ENCODE assay signal across 7 cellular contexts in the genomic region with DNA sequence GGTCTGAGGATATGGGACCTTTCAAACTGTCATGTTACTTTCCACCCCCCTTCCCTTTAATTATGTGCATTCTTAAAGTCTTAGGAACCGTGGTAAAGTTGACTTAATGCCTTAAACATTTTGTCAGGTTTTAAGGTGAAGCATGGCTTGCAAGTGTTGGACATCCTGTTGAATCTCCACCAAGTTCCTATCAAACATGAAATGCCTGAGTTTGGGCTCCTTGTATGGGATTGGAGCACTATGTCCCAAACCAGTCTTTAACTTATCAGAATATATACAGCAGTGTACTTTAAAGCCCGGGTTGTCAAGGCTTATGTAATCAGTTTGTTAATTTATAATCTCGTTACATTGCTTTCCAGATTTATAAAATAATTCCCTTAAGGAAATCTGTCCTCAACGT. TPM values are rescaled to one million over a fixed set of nuclear protein-coding genes. Genes with fewer than 3 reads are reported as not detected.
DNase-seq lines count a peak whose midpoint lies in the region; ATAC-seq, FAIRE-seq and TF ChIP-seq lines count a peak whose summit lies in the region.

No MANE protein-coding gene starts in this region.

- DNase-seq in HAP-1 (ENCODE audit: low spot score in 2 of 2) (peak in 1 of 2 experiments; percentile 12), glutamatergic neuron (no peak), small intestine (peak; percentile 63), urothelium cell line (ENCODE audit: low spot score) (no peak)

- H3K27me3 Mint-ChIP-seq in glutamatergic neuron (ENCODE audit: unreplicated experiment) = peaks cover 5% of the 10 kb centered on the region

- no peak for TF ChIP-seq CTCF in VCaP (conservative IDR thresholded peaks at IDR 0.05)
- TF ChIP-seq CTCF in glutamatergic neuron (IDR thresholded peaks at IDR 0.05; ENCODE audit: partially characterized antibody, unreplicated experiment) = no peak

- ATAC-seq in HG03469 (IDR thresholded peaks at IDR 0.05; ENCODE audit: unreplicated experiment) (no peak), GM19328 (IDR thresholded peaks at IDR 0.05; ENCODE audit: unreplicated experiment) (no peak)

- H3K36me3 ChIP-seq in HAP-1 (replicated peaks) (no peaks in the 10 kb centered on the region), small intestine (ENCODE audit: control insufficient read depth in 2 of 2, insufficient read depth in 2 of 2, low read length in 2 of 2) (peaks cover 0 to 3% of the 10 kb centered on the region in 2 donors)

- H3K4me3 ChIP-seq in HAP-1 (peak overlapping the region; percentile 49), small intestine (ENCODE audit: low read depth in 1 of 2, low read length in 2 of 2) (peak overlapping the region; percentile 88 to 97)

- 0 to 5% (median 1%) methylated on average over 4 of the region's 4 CpGs for WGBS in small intestine, 3 donors

- in situ Hi-C loops in HAP-1 (cut with MboI; ENCODE audit: low sequenced_read_pairs) = no loop called here

- FAIRE-seq in small intestine (lab: Jason Lieb, UNC) (peak; percentile 10), urothelium cell line (lab: Jason Lieb, UNC) (no peak)

- peaks cover 17% of the 10 kb centered on the region for H3K4me1 ChIP-seq in HAP-1
- H3K4me1 ChIP-seq in small intestine (ENCODE audit: control insufficient read depth in 2 of 2, insufficient read depth in 1 of 2, low read depth in 1 of 2, low read length in 1 of 2) = peaks cover 19 to 28% of the 10 kb centered on the region in 2 donors

- no peaks in the 10 kb centered on the region for H3K36me3 Mint-ChIP-seq in glutamatergic neuron (ENCODE audit: unreplicated experiment)

- H3K27ac ChIP-seq in VCaP (peak overlapping the region; percentile 88), small intestine (ENCODE audit: low read depth in 1 of 2, low read length in 1 of 2) (peak overlapping the region; percentile 95 to 98)

- peaks cover 19% of the 10 kb centered on the region for H3K4me1 Mint-ChIP-seq in glutamatergic neuron (ENCODE audit: low read depth, unreplicated experiment)

- no peaks in the 10 kb centered on the region for H3K27me3 ChIP-seq in HAP-1 (ENCODE audit: low read depth)
- H3K27me3 ChIP-seq in small intestine (ENCODE audit: control insufficient read depth in 2 of 2, insufficient read depth in 2 of 2, low read length in 2 of 2) = no peaks in the 10 kb centered on the region

- peak overlapping the region; percentile 97 for H3K4me3 Mint-ChIP-seq in glutamatergic neuron (ENCODE audit: unreplicated experiment)

- peak overlapping the region; percentile 91 for H3K27ac Mint-ChIP-seq in glutamatergic neuron (ENCODE audit: unreplicated experiment)

- H3K9me3 ChIP-seq in HAP-1 (no peaks in the 10 kb centered on the region), small intestine (ENCODE audit: control insufficient read depth, low read depth) (no peaks in the 10 kb centered on the region)

- H3K9me3 Mint-ChIP-seq in glutamatergic neuron (ENCODE audit: unreplicated experiment) = peaks cover 7% of the 10 kb centered on the region

RNA-seq across cellular contexts. Expression of a gene that starts 1.2 kb away (rescaled TPM):
- total RNA-seq in glutamatergic neuron (ENCODE audit: unreplicated experiment) = 21.3 TPM
- 10 to 100 TPM; 14.9 to 17.5 (median 17.2) TPM for polyA plus RNA-seq in small intestine
